In genomic region chr2:191018663-191019119, GRCh38 we compare ENCODE assay signal across 11 cellular contexts. TPM values are rescaled to one million over a fixed set of nuclear protein-coding genes. Genes with fewer than 3 reads are reported as not detected.
DNase-seq lines count a peak whose midpoint lies in the region; ATAC-seq and TF ChIP-seq lines count a peak whose summit lies in the region.
"Had no signal": no experiment of that assay in that cellular context is flagged by ENCODE, and none has a peak within 500 bp of the region (broad histone marks: within the 10 kb centered on the region; RNA-seq: fewer than 3 reads in every experiment).

No MANE protein-coding gene starts in this region.

- ATAC-seq in GM18511 (IDR thresholded peaks at IDR 0.05; ENCODE audit: unreplicated experiment) (peak; percentile 15), GM21515 (IDR thresholded peaks at IDR 0.05; ENCODE audit: unreplicated experiment) (peak; percentile 10)
- no peak for ATAC-seq in activated CD8-positive, alpha-beta T cell treated with anti-CD3 and anti-CD28 coated beads for 36 hours
- no peak for ATAC-seq in naive thymus-derived CD8-positive, alpha-beta T cell
- ATAC-seq: lower lobe of right lung had no signal

- intact Hi-C loops in activated CD8-positive, alpha-beta T cell treated with anti-CD3 and anti-CD28 coated beads for 36 hours (cut with micrococcal nuclease): no loop called here

- POLR2A ChIA-PET in activated CD8-positive, alpha-beta T cell treated with anti-CD3 and anti-CD28 coated beads for 36 hours (lab: Charles Lee): interaction anchor here (1.1 to 2.5 kb wide), 4 partner anchors 10 to 659 kb away, joined by 3 to 17 read pairs (median 8); partner anchors contain the start of gene NABP1
- POLR2A ChIA-PET in naive thymus-derived CD8-positive, alpha-beta T cell (lab: Charles Lee): interaction anchor here (2.4 kb wide), 1 partner anchor 138 kb away, joined by 22 read pairs; the partner anchor contains the start of gene GLS

- no peaks in the 10 kb centered on the region for H3K27me3 Mint-ChIP-seq in activated CD8-positive, alpha-beta T cell treated with anti-CD3 and anti-CD28 coated beads for 36 hours
- H3K27me3 Mint-ChIP-seq in naive thymus-derived CD8-positive, alpha-beta T cell: peaks cover 0 to 2% (median 0%) of the 10 kb centered on the region in 5 donors

- peak overlapping the region; percentile 24 for H3K4me3 Mint-ChIP-seq in activated CD8-positive, alpha-beta T cell treated with anti-CD3 and anti-CD28 coated beads for 36 hours
- peak overlapping the region in 8 of 10 donors; percentile 52 to 81 (median 70) for H3K4me3 Mint-ChIP-seq in naive thymus-derived CD8-positive, alpha-beta T cell

- TF ChIP-seq CTCF in activated CD8-positive, alpha-beta T cell treated with anti-CD3 and anti-CD28 coated beads for 36 hours (IDR thresholded peaks at IDR 0.05): no peak

- peaks cover 22% of the 10 kb centered on the region for H3K4me1 Mint-ChIP-seq in activated CD8-positive, alpha-beta T cell treated with anti-CD3 and anti-CD28 coated beads for 36 hours (ENCODE audit: low read depth)
- peaks cover 10 to 29% (median 17%) of the 10 kb centered on the region in 4 donors for H3K4me1 Mint-ChIP-seq in naive thymus-derived CD8-positive, alpha-beta T cell

- H3K27ac ChIP-seq in caudate nucleus (ENCODE audit: low read depth, low read length): no peak overlapping the region
- H3K27ac ChIP-seq: lower lobe of right lung, transverse colon had no signal

- H3K27ac Mint-ChIP-seq in activated CD8-positive, alpha-beta T cell treated with anti-CD3 and anti-CD28 coated beads for 36 hours: peak overlapping the region; percentile 73
- peak overlapping the region in 8 of 10 donors; percentile 63 to 91 (median 86) for H3K27ac Mint-ChIP-seq in naive thymus-derived CD8-positive, alpha-beta T cell

- H3K9me3 Mint-ChIP-seq in activated CD8-positive, alpha-beta T cell treated with anti-CD3 and anti-CD28 coated beads for 36 hours: peaks cover 12% of the 10 kb centered on the region
- H3K9me3 Mint-ChIP-seq in naive thymus-derived CD8-positive, alpha-beta T cell: peaks cover 0 to 12% (median 0%) of the 10 kb centered on the region in 9 donors

- peak; percentile 61 for DNase-seq in activated CD8-positive, alpha-beta T cell treated with anti-CD3 and anti-CD28 coated beads for 36 hours
- DNase-seq in naive thymus-derived CD8-positive, alpha-beta T cell: no peak
- no peak for DNase-seq in NCI-H1105 (lab: John Stamatoyannopoulos, UW)
- DNase-seq in NCI-H2107 (lab: John Stamatoyannopoulos, UW): no peak
- no peak for DNase-seq in caudate nucleus (lab: John Stamatoyannopoulos, UW)
- DNase-seq: foreskin melanocyte, lower lobe of right lung, T1000, transverse colon had no signal

- peaks cover 9% of the 10 kb centered on the region for H3K36me3 Mint-ChIP-seq in activated CD8-positive, alpha-beta T cell treated with anti-CD3 and anti-CD28 coated beads for 36 hours (ENCODE audit: low read depth)
- H3K36me3 Mint-ChIP-seq in naive thymus-derived CD8-positive, alpha-beta T cell: peaks cover 0 to 2% (median 0%) of the 10 kb centered on the region in 3 donors

- CTCF ChIA-PET in activated CD8-positive, alpha-beta T cell treated with anti-CD3 and anti-CD28 coated beads for 36 hours (lab: Charles Lee): interaction anchor here (1.4 to 1.5 kb wide), 2 partner anchors 11 to 91 kb away, joined by 3 to 4 read pairs; no protein-coding TSS in a partner anchor

RNA-seq across cellular contexts. Expression of gene STAT1, which starts 4.7 kb away (rescaled TPM):
- 100 to 1,000 TPM; 293 to 311 TPM for total RNA-seq in activated CD8-positive, alpha-beta T cell treated with anti-CD3 and anti-CD28 coated beads for 36 hours
- 10 to 100 TPM; 62.8 to 74.9 TPM for total RNA-seq in naive thymus-derived CD8-positive, alpha-beta T cell
- polyA plus RNA-seq in naive thymus-derived CD8-positive, alpha-beta T cell: 100 to 1,000 TPM; 154 to 231 (median 217) TPM

Comparison
In these comparisons a context has a peak if more than half of its experiments do, and no peak if none do; other contexts are left out.
1. ATAC-seq: peak in GM18511 (single experiment) and GM21515 (single experiment); none in activated CD8-positive, alpha-beta T cell treated with anti-CD3 and anti-CD28 coated beads for 36 hours (single experiment) and naive thymus-derived CD8-positive, alpha-beta T cell (0 of 2).